In the genomic region with DNA sequence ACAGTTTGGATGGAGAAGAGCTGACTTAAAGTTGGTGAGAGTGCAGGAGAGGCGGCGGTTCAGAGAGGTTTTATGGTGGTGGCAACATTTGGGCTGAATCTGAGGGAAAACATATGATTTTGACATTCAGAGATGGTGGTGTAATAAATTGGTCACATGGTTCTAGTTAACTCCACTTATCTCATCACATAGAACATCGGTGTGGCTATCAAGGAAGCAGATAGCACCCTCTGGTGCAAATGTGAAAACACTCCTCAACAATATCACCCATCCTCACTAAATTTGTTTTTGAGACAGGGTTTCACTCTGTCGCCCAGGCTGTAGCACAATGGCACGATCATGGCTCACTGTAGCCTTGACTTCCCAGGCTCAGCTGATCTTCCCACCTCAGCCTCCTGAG, we compare ENCODE assay signal across 32 cellular contexts. TPM values are rescaled to one million over a fixed set of nuclear protein-coding genes. Genes with fewer than 3 reads are reported as not detected.
DNase-seq lines count a peak whose midpoint lies in the region; ATAC-seq, FAIRE-seq and TF ChIP-seq lines count a peak whose summit lies in the region.
"Had no signal": no experiment of that assay in that cellular context is flagged by ENCODE, and none has a peak within 500 bp of the region (broad histone marks: within the 10 kb centered on the region; RNA-seq: fewer than 3 reads in every experiment).

No MANE protein-coding gene starts in this region.

- TF ChIP-seq POLR2A in GM12891 (IDR thresholded peaks at IDR 0.05; ENCODE audit: low read depth, low read length) = no peak

- no peaks in the 10 kb centered on the region for H3K4me1 Mint-ChIP-seq in activated T-cell treated with anti-CD3 and anti-CD28 coated beads, Interleukin-2, amount 50 U/mL, for 72 hours (ENCODE audit: low read depth)
- H3K4me1 Mint-ChIP-seq: central memory CD8-positive, alpha-beta T cell had no signal

- in situ Hi-C loops in brain microvascular endothelial cell (cut with HindIII; ENCODE audit: low pct_ligation_motif_present, low sequenced_read_pairs) = no loop called here

- H3K36me3 Mint-ChIP-seq in activated T-cell treated with anti-CD3 and anti-CD28 coated beads, Interleukin-2, amount 50 U/mL, for 72 hours (ENCODE audit: insufficient read depth in 2 of 2) = no peaks in the 10 kb centered on the region
- H3K36me3 Mint-ChIP-seq: IgD-negative memory B cell; naive thymus-derived CD8-positive, alpha-beta T cell had no signal

- FAIRE-seq in GM12891 (lab: Jason Lieb, UNC) = peak; percentile 68
- FAIRE-seq: pancreas had no signal

- H3K27me3 ChIP-seq in brain microvascular endothelial cell (replicated peaks) (no peaks in the 10 kb centered on the region), MG63 (no peaks in the 10 kb centered on the region)

- intact Hi-C loops in left colon (cut with DNase I, micrococcal nuclease) = no loop called here

- no peaks in the 10 kb centered on the region for H3K9me3 ChIP-seq in MG63
- H3K9me3 ChIP-seq: left lung, pancreas, stomach, tibial nerve had no signal

- H3K36me3 ChIP-seq in brain microvascular endothelial cell (replicated peaks) (no peaks in the 10 kb centered on the region), MG63 (no peaks in the 10 kb centered on the region)
- H3K36me3 ChIP-seq: left lung, pancreas, stomach, tibial nerve had no signal

- peak; percentile 7 for TF ChIP-seq CTCF in brain microvascular endothelial cell (IDR thresholded peaks at IDR 0.05; ENCODE audit: low read depth, low read length, missing control alignments)

- no peaks in the 10 kb centered on the region for H3K9me3 Mint-ChIP-seq in activated T-cell treated with anti-CD3 and anti-CD28 coated beads, Interleukin-2, amount 50 U/mL, for 72 hours
- H3K9me3 Mint-ChIP-seq: activated naive CD4-positive, alpha-beta T cell treated with anti-CD3 and anti-CD28 coated beads for 36 hours; activated T-cell treated with anti-CD3 and anti-CD28 coated beads, Interleukin-2, amount 50 U/mL, for 24 hours; central memory CD8-positive, alpha-beta T cell; IgD-negative memory B cell; naive thymus-derived CD8-positive, alpha-beta T cell had no signal

- DNase-seq in GM12891 (ENCODE audit: insufficient read length, low spot score) = no peak
- DNase-seq in M059J (ENCODE audit: low read depth) = peak; percentile 24
- DNase-seq in brain microvascular endothelial cell = no peak
- DNase-seq in left colon = no peak
- no peak for DNase-seq in NCI-H2029 (lab: John Stamatoyannopoulos, UW)
- DNase-seq in activated T-cell treated with anti-CD3 and anti-CD28 coated beads, Interleukin-2, amount 50 U/mL, for 72 hours = no peak
- no peak for DNase-seq in MG63
- DNase-seq: activated CD8-positive, alpha-beta memory T cell treated with anti-CD3 and anti-CD28 coated beads for 24 hours; activated naive CD4-positive, alpha-beta T cell treated with anti-CD3 and anti-CD28 coated beads for 36 hours; activated T-cell treated with anti-CD3 and anti-CD28 coated beads, Interleukin-2, amount 50 U/mL, for 24 hours; AML-193; anterior cingulate cortex; DMS79; effector CD8-positive, alpha-beta T cell; H7; head of caudate nucleus; left lung; naive thymus-derived CD8-positive, alpha-beta T cell; NCI-H1092; NCI-H2081; NCI-H82; pancreas; PC-9; right cardiac atrium; SHP77 treated with DMSO at 0.1 percent for 48 hours; stimulated activated CD4-positive, alpha-beta T cell treated with anti-CD3 and anti-CD28 coated beads, Interleukin-12 subunit alpha, Interleukin-12 subunit beta, amount 100 ng/mL, for 4 hours; stomach; T-helper 1 cell had no signal

- no peak overlapping the region for H3K27ac ChIP-seq in brain microvascular endothelial cell
- H3K27ac ChIP-seq: left lung, pancreas, PC-9, stomach, tibial nerve had no signal

- H3K4me3 Mint-ChIP-seq in activated T-cell treated with anti-CD3 and anti-CD28 coated beads, Interleukin-2, amount 50 U/mL, for 72 hours = no peak overlapping the region
- H3K4me3 Mint-ChIP-seq: activated naive CD4-positive, alpha-beta T cell treated with anti-CD3 and anti-CD28 coated beads for 36 hours; activated T-cell treated with anti-CD3 and anti-CD28 coated beads, Interleukin-2, amount 50 U/mL, for 24 hours; central memory CD8-positive, alpha-beta T cell; naive thymus-derived CD8-positive, alpha-beta T cell had no signal

- peaks cover 59% of the 10 kb centered on the region for H3K27me3 Mint-ChIP-seq in activated T-cell treated with anti-CD3 and anti-CD28 coated beads, Interleukin-2, amount 50 U/mL, for 72 hours (ENCODE audit: low read depth)

- H3K27ac Mint-ChIP-seq in activated T-cell treated with anti-CD3 and anti-CD28 coated beads, Interleukin-2, amount 50 U/mL, for 72 hours = no peak overlapping the region
- H3K27ac Mint-ChIP-seq: activated naive CD4-positive, alpha-beta T cell treated with anti-CD3 and anti-CD28 coated beads for 36 hours; activated T-cell treated with anti-CD3 and anti-CD28 coated beads, Interleukin-2, amount 50 U/mL, for 24 hours had no signal

- H3K4me3 ChIP-seq in brain microvascular endothelial cell (ENCODE audit: low read depth, low read length) (no peak overlapping the region), MG63 (no peak overlapping the region)
- H3K4me3 ChIP-seq: left lung, pancreas, PC-9, stomach, tibial nerve had no signal

- ATAC-seq in left colon = peak; percentile 54
- ATAC-seq in activated T-cell treated with anti-CD3 and anti-CD28 coated beads, Interleukin-2, amount 50 U/mL, for 72 hours (replicated peaks in 1 of 2) = no peak
- ATAC-seq: esophagus mucosa; left lung; naive thymus-derived CD8-positive, alpha-beta T cell; pancreas; right cardiac atrium had no signal

TF ChIP-seq in GM12891, 5 proteins besides CTCF, POLR2A, EP300 and RAD21:
- TF ChIP-seq TAF1 (IDR thresholded peaks at IDR 0.05; ENCODE audit: low read depth, low read length) (no peak), POU2F2 (IDR thresholded peaks at IDR 0.05; ENCODE audit: low read depth, low read length) (no peak), PAX5 (IDR thresholded peaks at IDR 0.05; ENCODE audit: insufficient read depth, low read length, severe bottlenecking) (no peak), SPI1 (IDR thresholded peaks at IDR 0.05; ENCODE audit: low read depth, low read length) (no peak), POLR2AphosphoS5 (IDR thresholded peaks at IDR 0.05; ENCODE audit: low read depth, low read length) (no peak)

RNA-seq across cellular contexts. Expression of gene SUPT20HL2, which starts 28.8 kb away (rescaled TPM):
- polyA plus RNA-seq in GM12891 (2012; ENCODE audit: low read depth, missing spikeins) = not detected
- 0.17 TPM in 1 of 2 replicates, not detected in the other for total RNA-seq in M059J (2014; rRNA removed; shearing (Covaris generic))
- total RNA-seq in left colon = not detected
- not detected for total RNA-seq in activated T-cell treated with anti-CD3 and anti-CD28 coated beads, Interleukin-2, amount 50 U/mL, for 72 hours
- total RNA-seq in MG63 (2014; rRNA removed; shearing (Covaris generic); ENCODE audit: low replicate concordance) = not detected in 2 replicates
- total RNA-seq: activated naive CD4-positive, alpha-beta T cell treated with anti-CD3 and anti-CD28 coated beads for 36 hours; esophagus mucosa; left lung; naive thymus-derived CD8-positive, alpha-beta T cell; pancreas; PC-9; right cardiac atrium; stomach; tibial nerve had no signal
- polyA plus RNA-seq: IgD-negative memory B cell; naive thymus-derived CD8-positive, alpha-beta T cell; pancreas; right cardiac atrium; stomach had no signal
